3 cellular contexts compared by ENCODE assay signal in the genomic region with DNA sequence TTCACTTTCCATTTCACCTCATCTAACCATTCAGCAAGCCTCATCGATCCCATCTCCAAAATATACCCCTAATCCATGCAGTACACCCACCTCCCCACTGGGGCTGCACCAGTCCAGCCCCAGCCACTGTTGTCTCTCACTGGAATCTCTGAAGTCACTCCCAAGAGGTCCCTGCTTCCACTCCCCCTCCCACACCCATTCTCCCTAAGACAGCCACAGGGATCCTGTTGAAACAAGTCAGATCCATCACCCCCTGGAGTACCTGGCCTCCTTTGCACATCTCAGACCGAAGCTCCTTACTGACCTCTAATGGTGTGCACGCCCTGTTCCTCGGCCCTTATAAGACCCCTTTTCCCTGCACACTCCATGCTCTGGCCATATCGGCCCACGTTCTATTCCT. TPM values are rescaled to one million over a fixed set of nuclear protein-coding genes. Genes with fewer than 3 reads are reported as not detected.
"Had no signal": no experiment of that assay in that cellular context is flagged by ENCODE, and none has a peak within 500 bp of the region (broad histone marks: within the 10 kb centered on the region; RNA-seq: fewer than 3 reads in every experiment).

No MANE protein-coding gene starts in this region.

RNA-seq across cellular contexts. Expression of gene DPP6, which starts 36.6 kb away (rescaled TPM):
- total RNA-seq: GM23248, HT-29 had no signal
- polyA plus RNA-seq: GM23248, IgD-negative memory B cell had no signal
